In the genomic region with DNA sequence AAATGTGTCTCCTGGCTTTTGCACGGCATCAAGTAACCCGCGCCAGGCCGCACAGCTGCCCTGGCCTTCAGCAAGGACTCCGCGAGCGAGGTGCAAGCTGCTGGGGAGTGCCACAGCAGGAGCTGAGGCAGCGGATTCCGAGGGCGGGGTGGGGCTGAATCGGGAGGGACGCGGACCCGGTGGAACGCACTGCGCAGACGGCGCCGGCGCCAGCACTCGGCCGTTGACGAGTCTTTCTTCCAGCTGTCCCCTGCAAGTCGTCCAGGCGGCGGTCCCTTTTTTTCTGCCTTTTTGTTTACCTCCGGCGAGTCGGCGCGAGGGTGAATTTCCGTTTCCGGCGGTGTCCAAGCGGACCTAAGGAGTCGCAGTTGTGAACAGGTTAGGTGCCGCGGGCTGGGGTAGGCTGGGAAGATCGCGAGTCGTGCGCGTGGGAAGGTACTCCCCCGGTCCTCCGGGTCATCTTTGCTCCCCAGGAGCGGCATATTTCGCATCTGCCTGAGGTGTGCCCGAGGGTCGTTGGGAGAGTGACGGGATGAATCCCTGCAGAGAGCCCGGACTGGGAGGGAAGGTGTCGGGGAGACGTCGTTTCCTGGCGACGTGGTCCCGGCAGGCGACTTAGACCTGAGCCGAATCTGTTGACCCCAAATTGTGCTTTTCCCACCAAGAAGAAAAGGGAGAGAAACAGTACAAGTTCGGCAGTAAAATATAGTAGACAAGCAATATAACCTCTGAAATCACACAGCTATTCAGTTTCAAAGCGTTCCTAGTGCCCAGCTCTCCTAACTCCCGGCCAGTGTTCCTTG, we compare ENCODE assay signal across 8 cellular contexts.
DNase-seq lines count a peak whose midpoint lies in the region; ATAC-seq and TF ChIP-seq lines count a peak whose summit lies in the region.
"Not testable (repeated sequence)": the region's sequence is repeated elsewhere in the genome, so short reads cannot be mapped to it uniquely, and the experiment has no call there.

No MANE protein-coding gene starts in this region.

- H3K36me3 ChIP-seq in WERI-Rb-1; brain microvascular endothelial cell (replicated peaks); iPS DF 6.9 (ENCODE audit: control insufficient read depth, insufficient read depth, low read length); rectal smooth muscle tissue (ENCODE audit: control insufficient read depth, insufficient read depth, low read length); vagina: not testable (repeated sequence)

- H3K27me3 ChIP-seq in WERI-Rb-1 (ENCODE audit: insufficient read depth, low read depth, severe bottlenecking); brain microvascular endothelial cell (replicated peaks); iPS DF 6.9 (ENCODE audit: control insufficient read depth, insufficient read depth, low read length); rectal smooth muscle tissue (ENCODE audit: control insufficient read depth, insufficient read depth, low read length); vagina: not testable (repeated sequence)

- peak overlapping the region; percentile 68 for H3K9ac ChIP-seq in rectal smooth muscle tissue (ENCODE audit: low read length)

- peak overlapping the region; percentile 82 for H3K27ac ChIP-seq in WERI-Rb-1
- peak overlapping the region; percentile 56 for H3K27ac ChIP-seq in brain microvascular endothelial cell
- not testable (repeated sequence) for H3K27ac ChIP-seq in iPS DF 6.9 (ENCODE audit: low read length)
- peak overlapping the region; percentile 45 for H3K27ac ChIP-seq in rectal smooth muscle tissue (ENCODE audit: low read depth, low read length)
- H3K27ac ChIP-seq in vagina: peak overlapping the region; percentile 72

- H3K4me3 ChIP-seq in WERI-Rb-1 (ENCODE audit: low read depth, low read length) (peak overlapping the region; percentile 62), brain microvascular endothelial cell (ENCODE audit: low read depth, low read length) (peak overlapping the region; percentile 75), iPS DF 6.9 (ENCODE audit: low read length) (peak overlapping the region; percentile 83; the same call in 1 of the 2 replicates), rectal smooth muscle tissue (ENCODE audit: low read length) (peak overlapping the region; percentile 93), vagina (peak overlapping the region; percentile 43 to 63)

- not testable (repeated sequence) for H3K9me3 ChIP-seq in WERI-Rb-1 (ENCODE audit: severe bottlenecking); iPS DF 6.9 (ENCODE audit: control insufficient read depth, insufficient read depth, low read length); vagina

- no CpG with 5 or more reads among the region's 62 CpGs for WGBS in iPS DF 6.9 (ENCODE audit: insufficient coverage, insufficient read length)

- H3K4me1 ChIP-seq in iPS DF 6.9 (ENCODE audit: control insufficient read depth, insufficient read depth, low read length); rectal smooth muscle tissue (ENCODE audit: control insufficient read depth, insufficient read depth, low read length); vagina: not testable (repeated sequence)

- DNase-seq in NCI-H1930 (lab: John Stamatoyannopoulos, UW) (peak; percentile 20 to 33), WERI-Rb-1 (peak; percentile 90), brain microvascular endothelial cell (peak; percentile 57), iPS DF 6.9 (ENCODE audit: low read depth, low spot score) (peak; percentile 37)
- not testable (repeated sequence) for DNase-seq in vagina (ENCODE audit: extremely low spot score in 2 of 2)

- in situ Hi-C loops in brain microvascular endothelial cell (cut with HindIII; ENCODE audit: low pct_ligation_motif_present, low sequenced_read_pairs): not testable (repeated sequence)

- not testable (repeated sequence) for TF ChIP-seq CTCF in WERI-Rb-1 (IDR thresholded peaks at IDR 0.05; ENCODE audit: low read depth, low read length); brain microvascular endothelial cell (IDR thresholded peaks at IDR 0.05; ENCODE audit: low read depth, low read length, missing control alignments); vagina (IDR thresholded peaks at IDR 0.05)

- intact Hi-C loops in vagina (cut with DNase I): not testable (repeated sequence)

- ATAC-seq in GM18502 (IDR thresholded peaks at IDR 0.05; ENCODE audit: poor library complexity, unreplicated experiment): peak; percentile 89
- ATAC-seq in HG02938 (IDR thresholded peaks at IDR 0.05; ENCODE audit: unreplicated experiment): peak; percentile 64

- TF ChIP-seq POLR2A in vagina (IDR thresholded peaks at IDR 0.05): not testable (repeated sequence)
